In genomic region chr1:156505679-156506298, GRCh38 we compare ENCODE assay signal across 8 cellular contexts. TPM values are rescaled to one million over a fixed set of nuclear protein-coding genes. Genes with fewer than 3 reads are reported as not detected.
DNase-seq lines count a peak whose midpoint lies in the region; TF ChIP-seq lines count a peak whose summit lies in the region.

No MANE protein-coding gene starts in this region.

- H3K4me1 Mint-ChIP-seq in activated naive CD4-positive, alpha-beta T cell treated with anti-CD3 and anti-CD28 coated beads for 36 hours (ENCODE audit: low read depth) = peaks cover 67% of the 10 kb centered on the region

- H3K27ac ChIP-seq in ascending aorta = peak overlapping the region; percentile 99 to 100
- peak overlapping the region; percentile 99 for H3K27ac ChIP-seq in mesodermal cell (ENCODE audit: low read depth, low read length, severe bottlenecking)
- peak overlapping the region; percentile 98 to 100 (median 99) for H3K27ac ChIP-seq in tibial nerve

- CTCF ChIA-PET in activated naive CD4-positive, alpha-beta T cell treated with anti-CD3 and anti-CD28 coated beads for 36 hours (lab: Charles Lee) = interaction anchor here (18.1 kb wide), 1 partner anchor 22 kb away, joined by 306 read pairs; no protein-coding TSS in a partner anchor

- no peaks in the 10 kb centered on the region for H3K9me3 ChIP-seq in ascending aorta
- no peaks in the 10 kb centered on the region for H3K9me3 ChIP-seq in mesodermal cell (ENCODE audit: control insufficient read depth, low read length)
- no peaks in the 10 kb centered on the region for H3K9me3 ChIP-seq in tibial nerve

- TF ChIP-seq CTCF in ascending aorta (IDR thresholded peaks at IDR 0.05) (no peak), tibial nerve (IDR thresholded peaks at IDR 0.05) (no peak)

- TF ChIP-seq POLR2A in tibial nerve (IDR thresholded peaks at IDR 0.05) = no peak

- peak overlapping the region; percentile 75 for H3K4me3 Mint-ChIP-seq in activated naive CD4-positive, alpha-beta T cell treated with anti-CD3 and anti-CD28 coated beads for 36 hours

- H3K4me3 ChIP-seq in ascending aorta (peak overlapping the region in 1 of 2 donors; percentile 11), mesodermal cell (ENCODE audit: extremely low read depth, insufficient read depth, low read length, poor library complexity, severe bottlenecking) (no peak overlapping the region), tibial nerve (peak overlapping the region in 3 of 4 donors; percentile 22 to 44 (median 25))

- H3K4me1 ChIP-seq in ascending aorta (peaks cover 34 to 64% of the 10 kb centered on the region in 2 donors), mesodermal cell (ENCODE audit: control insufficient read depth, insufficient read depth, low read length, poor library complexity, severe bottlenecking) (peaks cover 35% of the 10 kb centered on the region), tibial nerve (peaks cover 0 to 74% (median 56%) of the 10 kb centered on the region in 4 donors)

- intact Hi-C loops in activated naive CD4-positive, alpha-beta T cell treated with anti-CD3 and anti-CD28 coated beads for 36 hours (cut with micrococcal nuclease) = loop anchor here (1.0 to 10.0 kb wide), 10 partner anchors 7 to 648 kb away; partner anchors contain the start of genes CCT3, ETV3, GON4L and GPATCH4
- intact Hi-C loops in ascending aorta (cut with DNase I) = loop anchor here (1.0 to 10.0 kb wide), 2 partner anchors 48 to 381 kb away; no protein-coding TSS in a partner anchor

- H3K36me3 Mint-ChIP-seq in activated naive CD4-positive, alpha-beta T cell treated with anti-CD3 and anti-CD28 coated beads for 36 hours (ENCODE audit: low read depth) = no peaks in the 10 kb centered on the region

- H3K27me3 ChIP-seq in ascending aorta (no peaks in the 10 kb centered on the region), tibial nerve (no peaks in the 10 kb centered on the region)

- no peak for TF ChIP-seq EP300 in tibial nerve (IDR thresholded peaks at IDR 0.05)

- no peaks in the 10 kb centered on the region for H3K36me3 ChIP-seq in ascending aorta
- H3K36me3 ChIP-seq in mesodermal cell (ENCODE audit: control insufficient read depth, insufficient read depth, low read length) = no peaks in the 10 kb centered on the region
- no peaks in the 10 kb centered on the region for H3K36me3 ChIP-seq in tibial nerve

- 94 to 97% methylated on average over 14 to 17 of the region's 21 CpGs for WGBS in mesodermal cell (ENCODE audit: insufficient coverage in 2 of 2), 2 experiments
- WGBS in tibial nerve, 2 donors = 80 to 81% methylated on average over 19 to 21 of the region's 21 CpGs

- no peaks in the 10 kb centered on the region for H3K27me3 Mint-ChIP-seq in activated naive CD4-positive, alpha-beta T cell treated with anti-CD3 and anti-CD28 coated beads for 36 hours (ENCODE audit: low read depth)

- no peaks in the 10 kb centered on the region for H3K9me3 Mint-ChIP-seq in activated naive CD4-positive, alpha-beta T cell treated with anti-CD3 and anti-CD28 coated beads for 36 hours

- H3K27ac Mint-ChIP-seq in activated naive CD4-positive, alpha-beta T cell treated with anti-CD3 and anti-CD28 coated beads for 36 hours = peak overlapping the region; percentile 97

- DNase-seq in activated naive CD4-positive, alpha-beta T cell treated with anti-CD3 and anti-CD28 coated beads for 36 hours = no peak
- DNase-seq in activated naive CD4-positive, alpha-beta T cell treated with Interleukin-2 at 50 U/mL for 16 hours = no peak
- DNase-seq in ascending aorta (ENCODE audit: low spot score in 2 of 2) = no peak
- no peak for DNase-seq in tibial nerve (ENCODE audit: low spot score in 2 of 2)
- no peak for DNase-seq in stimulated activated CD4-positive, alpha-beta T cell treated with anti-CD3 and anti-CD28 coated beads, Interleukin-2, amount 100 ng/mL, for 24 hours
- DNase-seq in COR-L47 (lab: John Stamatoyannopoulos, UW) = no peak
- DNase-seq in cerebellar cortex (ENCODE audit: low spot score) = no peak

RNA-seq across cellular contexts. Expression of gene MEF2D, which starts 5.2 kb away (rescaled TPM):
- total RNA-seq in activated naive CD4-positive, alpha-beta T cell treated with anti-CD3 and anti-CD28 coated beads for 36 hours = 10 to 100 TPM; 28.8 to 32.8 TPM
- total RNA-seq in ascending aorta = 106 TPM
- polyA plus RNA-seq in mesodermal cell (2013, experiment 1 of 2) = 29.5 TPM
- polyA plus RNA-seq in mesodermal cell (2013, experiment 2 of 2) = 23.9 TPM
- total RNA-seq in tibial nerve = 10 to 100 TPM; 67.5 to 84.9 (median 70.8) TPM
